In the genomic region with DNA sequence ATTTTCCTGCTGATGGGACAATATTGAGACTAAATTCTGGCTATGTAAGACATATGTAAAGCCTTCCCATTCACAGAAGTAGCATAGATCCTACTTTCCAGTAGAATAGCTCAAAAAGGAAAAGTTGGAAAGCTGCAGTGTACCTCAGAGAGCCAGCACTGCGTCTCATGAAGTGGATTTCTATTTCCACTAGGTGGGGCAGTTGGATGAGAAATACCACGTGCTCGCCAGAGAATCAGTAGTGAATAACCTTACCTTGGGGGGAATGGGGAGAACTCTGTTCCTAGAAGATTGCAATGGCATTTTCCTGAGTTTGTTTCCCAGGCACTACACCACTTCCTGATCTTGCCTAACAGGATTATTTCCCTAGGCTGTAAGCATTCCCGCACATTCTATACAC, we compare ENCODE assay signal across 12 cellular contexts.
DNase-seq lines count a peak whose midpoint lies in the region; TF ChIP-seq lines count a peak whose summit lies in the region.
"Had no signal": no experiment of that assay in that cellular context is flagged by ENCODE, and none has a peak within 500 bp of the region (broad histone marks: within the 10 kb centered on the region; RNA-seq: fewer than 3 reads in every experiment).

No MANE protein-coding gene starts in this region.

- H4K20me1 ChIP-seq in KMS-11 (ENCODE audit: insufficient read depth) = no peaks in the 10 kb centered on the region

- no peaks in the 10 kb centered on the region for H3K27me3 ChIP-seq in KMS-11 (ENCODE audit: insufficient read depth, low read depth)

- peak; percentile 1 for DNase-seq in midbrain (lab: John Stamatoyannopoulos, UW)
- DNase-seq in GM19238 (ENCODE audit: insufficient read length, low spot score) = no peak
- DNase-seq in NCI-H128 (lab: John Stamatoyannopoulos, UW; ENCODE audit: unreplicated experiment) = no peak
- DNase-seq in NCI-H1930 (lab: John Stamatoyannopoulos, UW) = no peak
- DNase-seq: activated CD4-positive, alpha-beta T cell treated with anti-CD3 and anti-CD28 coated beads for 4 hours; activated naive CD8-positive, alpha-beta T cell treated with anti-CD3 and anti-CD28 coated beads, Interleukin-2, amount 10 ng/mL, durations not matched to agents 7 days and 5 days; foreskin melanocyte; NCI-H510A treated with DMSO at 0.1 percent for 48 hours; substantia nigra had no signal

- H3K27ac ChIP-seq in KMS-11 (no peak overlapping the region), VCaP (no peak overlapping the region)

- no peaks in the 10 kb centered on the region for H3K36me3 ChIP-seq in KMS-11 (ENCODE audit: insufficient read depth)

- H3K9ac ChIP-seq in KMS-11 = no peak overlapping the region

- no peak overlapping the region for H3K4me3 ChIP-seq in KMS-11 (IDR thresholded peaks at IDR 0.05; ENCODE audit: insufficient read depth, low read depth, low read length)

- H2AFZ ChIP-seq in KMS-11 (ENCODE audit: low read depth) = no peak overlapping the region

- TF ChIP-seq CTCF in GM12873 (IDR thresholded peaks at IDR 0.05; ENCODE audit: insufficient read depth, low read depth, low read length, missing control alignments) (peak; percentile 44), KMS-11 (conservative IDR thresholded peaks at IDR 0.05; ENCODE audit: low read depth, low read length) (peak; percentile 47; the same call in 1 of the 2 replicates), VCaP (conservative IDR thresholded peaks at IDR 0.05) (peak; percentile 43)

- H3K4me1 ChIP-seq in KMS-11 (ENCODE audit: low read depth, poor library complexity, severe bottlenecking) = no peaks in the 10 kb centered on the region

- H3K4me2 ChIP-seq in KMS-11 = no peak overlapping the region

- no peaks in the 10 kb centered on the region for H3K79me2 ChIP-seq in KMS-11 (ENCODE audit: insufficient read depth, low read depth)
